In the genomic region with DNA sequence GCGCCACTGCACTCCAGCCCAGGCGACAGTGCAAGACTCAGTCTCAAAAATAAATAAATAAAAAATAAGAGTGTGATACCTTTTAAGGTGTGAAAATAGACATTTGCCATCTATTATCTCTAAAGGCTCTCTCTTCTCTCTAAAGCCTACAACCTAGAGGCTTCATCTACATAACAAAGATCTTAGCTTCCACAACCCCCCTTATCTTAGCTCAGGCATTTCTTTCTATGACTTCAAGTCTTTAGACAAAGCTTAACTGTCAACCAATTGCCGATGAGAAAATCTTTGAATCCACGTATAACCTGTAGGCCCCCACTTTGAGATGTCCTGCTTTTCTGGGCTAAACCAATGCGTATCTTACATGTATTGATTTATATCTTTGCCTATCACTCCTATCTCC, we compare ENCODE assay signal across 32 cellular contexts.
"Had no signal": no experiment of that assay in that cellular context is flagged by ENCODE, and none has a peak within 500 bp of the region (broad histone marks: within the 10 kb centered on the region; RNA-seq: fewer than 3 reads in every experiment).

No MANE protein-coding gene starts in this region.

- H3K27ac Mint-ChIP-seq: activated B cell treated with CpG ODN at 0.5 μM for 24 hours; activated CD8-positive, alpha-beta T cell treated with anti-CD3 and anti-CD28 coated beads for 36 hours; activated naive CD4-positive, alpha-beta T cell treated with anti-CD3 and anti-CD28 coated beads for 36 hours; activated naive CD4-positive, alpha-beta T cell treated with anti-CD3 and anti-CD28 coated beads, Interleukin-2, amount 50 U/mL, for 24 hours; activated naive CD8-positive, alpha-beta T cell treated with anti-CD3 and anti-CD28 coated beads for 36 hours; activated naive CD8-positive, alpha-beta T cell treated with anti-CD3 and anti-CD28 coated beads, Interleukin-2, amount 50 U/mL, for 24 hours; activated T-helper 1 cell treated with anti-CD3 and anti-CD28 coated beads, Interleukin-12 subunit alpha, Interleukin-12 subunit beta, Interleukin-2, Interleukin-4 antibody, amounts not matched to agents 30 ng/mL and 10 ng/mL and 1 ng/mL, durations not matched to agents 14 hours and 24 hours and 36 hours; activated T-helper 2 cell treated with anti-CD3 and anti-CD28 coated beads, Interferon-gamma antibody, Interleukin-2, Interleukin-4, amounts not matched to agents 10 μg/mL and 5 μg/mL and 100 μg/mL, durations not matched to agents 14 hours and 24 hours and 36 hours; effector memory CD8-positive, alpha-beta T cell had no signal

- H3K4me1 ChIP-seq: adrenal gland, body of pancreas, esophagus muscularis mucosa, gastroesophageal sphincter had no signal

- H3K9me3 Mint-ChIP-seq: activated B cell treated with CpG ODN at 0.5 μM for 24 hours; activated naive CD4-positive, alpha-beta T cell treated with anti-CD3 and anti-CD28 coated beads, Interleukin-2, amount 50 U/mL, for 24 hours; activated naive CD8-positive, alpha-beta T cell treated with anti-CD3 and anti-CD28 coated beads, Interleukin-2, amount 50 U/mL, for 24 hours had no signal

- H3K9me3 ChIP-seq: adrenal gland, esophagus muscularis mucosa, gastroesophageal sphincter had no signal

- H3K27me3 ChIP-seq: adrenal gland, body of pancreas, esophagus muscularis mucosa, gastroesophageal sphincter had no signal

- H3K4me3 ChIP-seq: adrenal gland, body of pancreas, esophagus muscularis mucosa, gastroesophageal sphincter had no signal

- DNase-seq: activated B cell treated with CpG ODN at 0.5 μM for 24 hours; activated CD4-positive, alpha-beta T cell treated with anti-CD3 and anti-CD28 coated beads for 48 hours; activated CD4-positive, alpha-beta T cell treated with anti-CD3 and anti-CD28 coated beads, Interleukin-2, amount 50 U/mL, for 1 hour; activated CD4-positive, alpha-beta T cell treated with anti-CD3 and anti-CD28 coated beads, Interleukin-2, amount 50 U/mL, for 48 hours; activated CD8-positive, alpha-beta memory T cell treated with anti-CD3 and anti-CD28 coated beads for 24 hours; activated CD8-positive, alpha-beta memory T cell treated with anti-CD3 and anti-CD28 coated beads, Interleukin-2, amount 50 U/mL, for 4 hours; activated CD8-positive, alpha-beta T cell treated with anti-CD3 and anti-CD28 coated beads for 36 hours; activated effector memory CD4-positive, alpha-beta T cell treated with anti-CD3 and anti-CD28 coated beads, Interleukin-2, amount 50 U/mL, for 16 hours; activated naive CD4-positive, alpha-beta T cell treated with anti-CD3 and anti-CD28 coated beads for 36 hours; activated naive CD8-positive, alpha-beta T cell treated with anti-CD3 and anti-CD28 coated beads for 36 hours; activated naive CD8-positive, alpha-beta T cell treated with anti-CD3 and anti-CD28 coated beads, Interleukin-2, amount 50 U/mL, for 24 hours; activated T-cell treated with anti-CD3 and anti-CD28 coated beads, Interleukin-2, amount 50 U/mL, for 1 hour; activated T-cell treated with anti-CD3 and anti-CD28 coated beads, Interleukin-2, amount 50 U/mL, for 48 hours; adrenal gland; amygdala; aorta; body of pancreas; caudate nucleus; cortex of kidney; dermis blood vessel endothelial cell; effector CD4-positive, alpha-beta T cell; effector memory CD8-positive, alpha-beta T cell; erythroblast; foreskin melanocyte; T-helper 2 cell had no signal

- ATAC-seq: activated CD4-positive, CD25-positive, alpha-beta regulatory T cell treated with anti-CD3 and anti-CD28 coated beads, Interleukin-2, amount 50 U/mL, for 24 hours; activated CD8-positive, alpha-beta T cell treated with anti-CD3 and anti-CD28 coated beads for 36 hours; activated naive CD8-positive, alpha-beta T cell treated with anti-CD3 and anti-CD28 coated beads, Interleukin-2, amount 50 U/mL, for 24 hours; body of pancreas; effector memory CD8-positive, alpha-beta T cell; gastroesophageal sphincter had no signal

- H3K27ac ChIP-seq: adrenal gland, body of pancreas, esophagus muscularis mucosa, gastroesophageal sphincter, VCaP had no signal

- H3K36me3 Mint-ChIP-seq: activated naive CD4-positive, alpha-beta T cell treated with anti-CD3 and anti-CD28 coated beads, Interleukin-2, amount 50 U/mL, for 24 hours; activated naive CD8-positive, alpha-beta T cell treated with anti-CD3 and anti-CD28 coated beads for 36 hours had no signal

- H3K4me1 Mint-ChIP-seq: activated B cell treated with CpG ODN at 0.5 μM for 24 hours; activated naive CD4-positive, alpha-beta T cell treated with anti-CD3 and anti-CD28 coated beads, Interleukin-2, amount 50 U/mL, for 24 hours; activated naive CD8-positive, alpha-beta T cell treated with anti-CD3 and anti-CD28 coated beads for 36 hours; activated naive CD8-positive, alpha-beta T cell treated with anti-CD3 and anti-CD28 coated beads, Interleukin-2, amount 50 U/mL, for 24 hours had no signal

- H3K27me3 Mint-ChIP-seq: activated B cell treated with CpG ODN at 0.5 μM for 24 hours; activated CD8-positive, alpha-beta T cell treated with anti-CD3 and anti-CD28 coated beads for 36 hours; activated naive CD4-positive, alpha-beta T cell treated with anti-CD3 and anti-CD28 coated beads, Interleukin-2, amount 50 U/mL, for 24 hours; activated naive CD8-positive, alpha-beta T cell treated with anti-CD3 and anti-CD28 coated beads for 36 hours; activated naive CD8-positive, alpha-beta T cell treated with anti-CD3 and anti-CD28 coated beads, Interleukin-2, amount 50 U/mL, for 24 hours; effector memory CD8-positive, alpha-beta T cell had no signal

- H3K4me3 Mint-ChIP-seq: activated B cell treated with CpG ODN at 0.5 μM for 24 hours; activated CD8-positive, alpha-beta T cell treated with anti-CD3 and anti-CD28 coated beads for 36 hours; activated naive CD4-positive, alpha-beta T cell treated with anti-CD3 and anti-CD28 coated beads for 36 hours; activated naive CD4-positive, alpha-beta T cell treated with anti-CD3 and anti-CD28 coated beads, Interleukin-2, amount 50 U/mL, for 24 hours; activated naive CD8-positive, alpha-beta T cell treated with anti-CD3 and anti-CD28 coated beads for 36 hours; activated naive CD8-positive, alpha-beta T cell treated with anti-CD3 and anti-CD28 coated beads, Interleukin-2, amount 50 U/mL, for 24 hours; activated T-helper 1 cell treated with anti-CD3 and anti-CD28 coated beads, Interleukin-12 subunit alpha, Interleukin-12 subunit beta, Interleukin-2, Interleukin-4 antibody, amounts not matched to agents 30 ng/mL and 10 ng/mL and 1 ng/mL, durations not matched to agents 14 hours and 24 hours and 36 hours; effector memory CD8-positive, alpha-beta T cell had no signal

- H3K36me3 ChIP-seq: adrenal gland, esophagus muscularis mucosa, gastroesophageal sphincter had no signal
